Comparison of ENCODE assay signal across 17 cellular contexts in the genomic region with DNA sequence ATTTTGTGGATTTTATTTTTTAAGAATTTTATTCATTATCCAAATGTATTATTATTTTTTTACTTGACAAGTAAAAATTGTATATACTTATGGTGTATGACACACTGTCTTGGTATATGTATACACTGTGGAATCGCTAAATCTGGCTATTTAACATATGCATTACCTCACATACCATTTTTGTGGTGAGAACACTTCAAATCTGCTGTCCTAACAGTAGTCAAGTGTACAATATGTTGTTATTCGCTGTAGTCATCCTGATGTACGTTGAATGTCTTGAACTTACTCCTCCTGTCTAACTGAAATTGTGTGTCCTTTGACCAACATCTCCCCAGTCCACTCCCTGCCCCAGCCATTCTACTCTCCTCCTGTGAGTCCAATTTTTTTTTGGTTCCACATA.
"Had no signal": no experiment of that assay in that cellular context is flagged by ENCODE, and none has a peak within 500 bp of the region (broad histone marks: within the 10 kb centered on the region; RNA-seq: fewer than 3 reads in every experiment).

No MANE protein-coding gene starts in this region.

- H3K27me3 ChIP-seq: colonic mucosa, heart left ventricle, uterus had no signal

- H3K36me3 Mint-ChIP-seq: activated naive CD4-positive, alpha-beta T cell treated with anti-CD3 and anti-CD28 coated beads, Interleukin-2, amount 50 U/mL, for 24 hours had no signal

- H3K27ac ChIP-seq: colonic mucosa, uterus, WERI-Rb-1 had no signal

- H3K4me3 Mint-ChIP-seq: activated CD8-positive, alpha-beta T cell treated with anti-CD3 and anti-CD28 coated beads for 36 hours; activated naive CD4-positive, alpha-beta T cell treated with anti-CD3 and anti-CD28 coated beads, Interleukin-2, amount 50 U/mL, for 24 hours; activated T-cell treated with anti-CD3 and anti-CD28 coated beads, Interleukin-2, amount 50 U/mL, for 4 hours; naive thymus-derived CD4-positive, alpha-beta T cell; T-helper 1 cell treated with Interleukin-12 subunit alpha and Interleukin-12 subunit beta and Interleukin-4 antibody, amounts not matched to agents 30 μg/mL and 1 μg/mL, for 36 hours had no signal

- H3K27ac Mint-ChIP-seq: activated CD8-positive, alpha-beta T cell treated with anti-CD3 and anti-CD28 coated beads for 36 hours; activated naive CD4-positive, alpha-beta T cell treated with anti-CD3 and anti-CD28 coated beads, Interleukin-2, amount 50 U/mL, for 24 hours; naive thymus-derived CD4-positive, alpha-beta T cell; T-helper 1 cell treated with Interleukin-12 subunit alpha and Interleukin-12 subunit beta and Interleukin-4 antibody, amounts not matched to agents 30 μg/mL and 1 μg/mL, for 36 hours had no signal

- H3K27me3 Mint-ChIP-seq: activated naive CD4-positive, alpha-beta T cell treated with anti-CD3 and anti-CD28 coated beads, Interleukin-2, amount 50 U/mL, for 24 hours had no signal

- ATAC-seq: activated CD8-positive, alpha-beta T cell treated with anti-CD3 and anti-CD28 coated beads for 36 hours; activated T-cell treated with anti-CD3 and anti-CD28 coated beads, Interleukin-2, amount 50 U/mL, for 4 hours; left colon; mucosa of descending colon; naive thymus-derived CD4-positive, alpha-beta T cell; stimulated activated naive CD8-positive, alpha-beta T cell treated with anti-CD3 and anti-CD28 coated beads, Interleukin-15, Interleukin-2, amounts not matched to agents 100 U/mL and 50 U/mL, for 24 hours had no signal

- H3K9me3 Mint-ChIP-seq: activated naive CD4-positive, alpha-beta T cell treated with anti-CD3 and anti-CD28 coated beads, Interleukin-2, amount 50 U/mL, for 24 hours had no signal

- H3K9me3 ChIP-seq: colonic mucosa, heart left ventricle, mucosa of descending colon, uterus had no signal

- H3K4me1 ChIP-seq: colonic mucosa, uterus had no signal

- H3K4me3 ChIP-seq: colonic mucosa, heart left ventricle, mucosa of descending colon, skin epidermis, uterus had no signal

- H3K36me3 ChIP-seq: colonic mucosa, heart left ventricle, uterus, WERI-Rb-1 had no signal

- DNase-seq: activated CD8-positive, alpha-beta T cell treated with anti-CD3 and anti-CD28 coated beads for 36 hours; activated effector memory CD4-positive, alpha-beta T cell treated with Interleukin-2 at 50 U/mL for 16 hours; activated T-cell treated with anti-CD3 and anti-CD28 coated beads, Interleukin-2, amount 50 U/mL, for 4 hours; caudate nucleus; colonic mucosa; left colon; mucosa of descending colon; naive thymus-derived CD4-positive, alpha-beta T cell; nucleus accumbens; stimulated activated CD4-positive, alpha-beta T cell treated with anti-CD3 and anti-CD28 coated beads, Interleukin-4, amount 100 ng/mL, for 4 hours; stimulated activated naive CD8-positive, alpha-beta T cell treated with anti-CD3 and anti-CD28 coated beads, Interleukin-15, Interleukin-2, amounts not matched to agents 100 U/mL and 50 U/mL, for 24 hours; uterus; WERI-Rb-1 had no signal

- H3K4me1 Mint-ChIP-seq: activated naive CD4-positive, alpha-beta T cell treated with anti-CD3 and anti-CD28 coated beads, Interleukin-2, amount 50 U/mL, for 24 hours; naive thymus-derived CD4-positive, alpha-beta T cell had no signal
